9 cellular contexts compared by ENCODE assay signal in genomic region chr3:184560531-184560930, GRCh38. TPM values are rescaled to one million over a fixed set of nuclear protein-coding genes. Genes with fewer than 3 reads are reported as not detected.
DNase-seq lines count a peak whose midpoint lies in the region; ATAC-seq lines count a peak whose summit lies in the region.
"Had no signal": no experiment of that assay in that cellular context is flagged by ENCODE, and none has a peak within 500 bp of the region (broad histone marks: within the 10 kb centered on the region; RNA-seq: fewer than 3 reads in every experiment).

No MANE protein-coding gene starts in this region.

- H3K27me3 Mint-ChIP-seq in activated CD4-positive, alpha-beta T cell treated with anti-CD3 and anti-CD28 coated beads, Interleukin-2, amount 10 ng/mL, durations not matched to agents 24 days and 14 days, result peaks cover 54% of the 10 kb centered on the region
- H3K27me3 Mint-ChIP-seq in activated T-helper 17 cell treated with anti-CD3 and anti-CD28 coated beads, Interleukin-2, amount 50 U/mL, for 72 hours, result peaks cover 15% of the 10 kb centered on the region
- peaks cover 37% of the 10 kb centered on the region for H3K27me3 Mint-ChIP-seq in memory B cell
- peaks cover 52% of the 10 kb centered on the region for H3K27me3 Mint-ChIP-seq in stimulated activated naive CD8-positive, alpha-beta T cell treated with anti-CD3 and anti-CD28 coated beads, Interleukin-15, amount 100 ng/mL, for 72 hours

- no peak overlapping the region for H3K27ac Mint-ChIP-seq in activated CD4-positive, alpha-beta T cell treated with anti-CD3 and anti-CD28 coated beads, Interleukin-2, amount 10 ng/mL, durations not matched to agents 24 days and 14 days
- peak overlapping the region; percentile 77 for H3K27ac Mint-ChIP-seq in activated T-helper 17 cell treated with anti-CD3 and anti-CD28 coated beads, Interleukin-2, amount 50 U/mL, for 72 hours
- H3K27ac Mint-ChIP-seq in memory B cell, result no peak overlapping the region
- H3K27ac Mint-ChIP-seq in stimulated activated naive CD8-positive, alpha-beta T cell treated with anti-CD3 and anti-CD28 coated beads, Interleukin-15, amount 100 ng/mL, for 72 hours, result peak overlapping the region; percentile 10 to 66

- DNase-seq in activated CD4-positive, alpha-beta T cell treated with anti-CD3 and anti-CD28 coated beads, Interleukin-2, amount 10 ng/mL, durations not matched to agents 24 days and 14 days, result no peak
- DNase-seq in activated CD4-positive, alpha-beta T cell treated with anti-CD3 and anti-CD28 coated beads for 4 hours, result no peak
- DNase-seq in memory B cell (ENCODE audit: low spot score in 2 of 2) (no peak), NCI-H1694 (lab: John Stamatoyannopoulos, UW) (no peak), DMS79 treated with DMSO at 0.1 percent for 48 hours (lab: John Stamatoyannopoulos, UW) (no peak)
- DNase-seq in stimulated activated naive CD8-positive, alpha-beta T cell treated with anti-CD3 and anti-CD28 coated beads, Interleukin-15, amount 100 ng/mL, for 72 hours, result no peak
- DNase-seq: trophoblast cell had no signal

- H3K4me3 Mint-ChIP-seq in activated CD4-positive, alpha-beta T cell treated with anti-CD3 and anti-CD28 coated beads, Interleukin-2, amount 10 ng/mL, durations not matched to agents 24 days and 14 days, result peak overlapping the region; percentile 77
- H3K4me3 Mint-ChIP-seq in activated T-helper 17 cell treated with anti-CD3 and anti-CD28 coated beads, Interleukin-2, amount 50 U/mL, for 72 hours, result peak overlapping the region; percentile 77
- peak overlapping the region; percentile 73 for H3K4me3 Mint-ChIP-seq in memory B cell
- H3K4me3 Mint-ChIP-seq in stimulated activated naive CD8-positive, alpha-beta T cell treated with anti-CD3 and anti-CD28 coated beads, Interleukin-15, amount 100 ng/mL, for 72 hours, result peak overlapping the region; percentile 70 to 74

- no peaks in the 10 kb centered on the region for H3K36me3 Mint-ChIP-seq in activated CD4-positive, alpha-beta T cell treated with anti-CD3 and anti-CD28 coated beads, Interleukin-2, amount 10 ng/mL, durations not matched to agents 24 days and 14 days (ENCODE audit: low read depth)
- H3K36me3 Mint-ChIP-seq in activated T-helper 17 cell treated with anti-CD3 and anti-CD28 coated beads, Interleukin-2, amount 50 U/mL, for 72 hours (ENCODE audit: low read depth), result no peaks in the 10 kb centered on the region
- no peaks in the 10 kb centered on the region for H3K36me3 Mint-ChIP-seq in memory B cell

- no peaks in the 10 kb centered on the region for H3K9me3 Mint-ChIP-seq in activated CD4-positive, alpha-beta T cell treated with anti-CD3 and anti-CD28 coated beads, Interleukin-2, amount 10 ng/mL, durations not matched to agents 24 days and 14 days
- H3K9me3 Mint-ChIP-seq in activated T-helper 17 cell treated with anti-CD3 and anti-CD28 coated beads, Interleukin-2, amount 50 U/mL, for 72 hours, result no peaks in the 10 kb centered on the region
- no peaks in the 10 kb centered on the region for H3K9me3 Mint-ChIP-seq in memory B cell
- no peaks in the 10 kb centered on the region for H3K9me3 Mint-ChIP-seq in stimulated activated naive CD8-positive, alpha-beta T cell treated with anti-CD3 and anti-CD28 coated beads, Interleukin-15, amount 100 ng/mL, for 72 hours

- no peak for ATAC-seq in activated T-helper 17 cell treated with anti-CD3 and anti-CD28 coated beads, Interleukin-2, amount 50 U/mL, for 72 hours (replicated peaks)
- no peak for ATAC-seq in memory B cell (ENCODE audit: low read depth)
- ATAC-seq in stimulated activated naive CD8-positive, alpha-beta T cell treated with anti-CD3 and anti-CD28 coated beads, Interleukin-15, amount 100 ng/mL, for 72 hours, result no peak
- ATAC-seq in HG03354 (IDR thresholded peaks at IDR 0.05; ENCODE audit: poor library complexity, severe bottlenecking, unreplicated experiment), result no peak

- H3K4me1 Mint-ChIP-seq in activated CD4-positive, alpha-beta T cell treated with anti-CD3 and anti-CD28 coated beads, Interleukin-2, amount 10 ng/mL, durations not matched to agents 24 days and 14 days, result peaks cover 21% of the 10 kb centered on the region
- peaks cover 25% of the 10 kb centered on the region for H3K4me1 Mint-ChIP-seq in activated T-helper 17 cell treated with anti-CD3 and anti-CD28 coated beads, Interleukin-2, amount 50 U/mL, for 72 hours
- peaks cover 9% of the 10 kb centered on the region for H3K4me1 Mint-ChIP-seq in memory B cell
- H3K4me1 Mint-ChIP-seq in stimulated activated naive CD8-positive, alpha-beta T cell treated with anti-CD3 and anti-CD28 coated beads, Interleukin-15, amount 100 ng/mL, for 72 hours, result peaks cover 38% of the 10 kb centered on the region

- intact Hi-C loops in activated CD4-positive, alpha-beta T cell treated with anti-CD3 and anti-CD28 coated beads, Interleukin-2, amount 10 ng/mL, durations not matched to agents 24 days and 14 days (cut with micrococcal nuclease), result no loop called here

RNA-seq across cellular contexts. Expression of gene EPHB3, which starts 1.1 kb away (rescaled TPM):
- 0.05 TPM in 1 of 2 replicates, not detected in the other for total RNA-seq in activated CD4-positive, alpha-beta T cell treated with anti-CD3 and anti-CD28 coated beads, Interleukin-2, amount 10 ng/mL, durations not matched to agents 24 days and 14 days
- total RNA-seq in activated T-helper 17 cell treated with anti-CD3 and anti-CD28 coated beads, Interleukin-2, amount 50 U/mL, for 72 hours, result under 1 TPM in 1 of 2 donors, not detected in 1; 0.11 TPM

Comparison
In these comparisons a context has a peak if more than half of its experiments do, and no peak if none do; other contexts are left out.
1. H3K27ac Mint-ChIP-seq: peak in activated T-helper 17 cell treated with anti-CD3 and anti-CD28 coated beads, Interleukin-2, amount 50 U/mL, for 72 hours (single experiment) and stimulated activated naive CD8-positive, alpha-beta T cell treated with anti-CD3 and anti-CD28 coated beads, Interleukin-15, amount 100 ng/mL, for 72 hours (2 of 2); none in activated CD4-positive, alpha-beta T cell treated with anti-CD3 and anti-CD28 coated beads, Interleukin-2, amount 10 ng/mL, durations not matched to agents 24 days and 14 days (single experiment) and memory B cell (single experiment).
2. Peak in every context shown above with its lines, with median percentiles within 50 percentile points of each other: H3K4me3 Mint-ChIP-seq.